In genomic region chr5:78504726-78505431, GRCh38 we compare ENCODE assay signal across 8 cellular contexts.
DNase-seq lines count a peak whose midpoint lies in the region; ATAC-seq and FAIRE-seq lines count a peak whose summit lies in the region.

No MANE protein-coding gene starts in this region.

- no peak overlapping the region for H2BK5ac ChIP-seq in mesendoderm (ENCODE audit: low read length)

- no peaks in the 10 kb centered on the region for H3K36me3 ChIP-seq in mesendoderm (ENCODE audit: control insufficient read depth, insufficient read depth, low read length)

- no peak overlapping the region for H3K4me2 ChIP-seq in mesendoderm (ENCODE audit: low read length)

- peaks cover 33% of the 10 kb centered on the region for H3K4me1 ChIP-seq in mesendoderm (ENCODE audit: control insufficient read depth, low read depth, low read length)

- H2BK120ac ChIP-seq in mesendoderm (ENCODE audit: low read depth, low read length): no peak overlapping the region

- peak; percentile 76 for DNase-seq in DMS 273 treated with DMSO at 0.1 percent for 48 hours (lab: John Stamatoyannopoulos, UW)
- DNase-seq in NCI-H226: peak; percentile 99
- peak; percentile 100 for DNase-seq in dermis microvascular lymphatic vessel endothelial cell (ENCODE audit: low read depth in 2 of 2)
- DNase-seq in mesendoderm: peak; percentile 61
- DNase-seq in urothelium cell line (ENCODE audit: low spot score): peak; percentile 77
- DNase-seq in 8988T: no peak
- no peak for DNase-seq in mesenteric fat pad (ENCODE audit: low spot score)

- H4K5ac ChIP-seq in mesendoderm (ENCODE audit: low read length): no peak overlapping the region

- no peak overlapping the region for H3K23ac ChIP-seq in mesendoderm (ENCODE audit: low read length)

- no peak for ATAC-seq in GM21381 (IDR thresholded peaks at IDR 0.05; ENCODE audit: unreplicated experiment)

- H3K9ac ChIP-seq in mesendoderm (ENCODE audit: low read length): no peak overlapping the region

- no peaks in the 10 kb centered on the region for H3K27me3 ChIP-seq in mesendoderm (ENCODE audit: insufficient read depth, low read length, poor library complexity)

- FAIRE-seq in urothelium cell line (lab: Jason Lieb, UNC): no peak

- H2BK15ac ChIP-seq in mesendoderm (replicated peaks; ENCODE audit: low read depth): no peak overlapping the region

- no peak overlapping the region for H3K4ac ChIP-seq in mesendoderm (ENCODE audit: low read depth, low read length)

- H2AK5ac ChIP-seq in mesendoderm (ENCODE audit: low read length): peak overlapping the region; percentile 22

- H3K27ac ChIP-seq in mesendoderm (ENCODE audit: low read depth, low read length): no peak overlapping the region

- H4K8ac ChIP-seq in mesendoderm (ENCODE audit: low read depth, low read length): no peak overlapping the region

- peaks cover 12% of the 10 kb centered on the region for H3K79me1 ChIP-seq in mesendoderm (ENCODE audit: low read length)

- no peak overlapping the region for H3K18ac ChIP-seq in mesendoderm (ENCODE audit: low read length)

- no peaks in the 10 kb centered on the region for H3K79me2 ChIP-seq in mesendoderm (ENCODE audit: control insufficient read depth, insufficient read depth, low read length)

- no CpG with 5 or more reads among the region's 10 CpGs for WGBS in mesendoderm (ENCODE audit: extremely low coverage, insufficient coverage, low lambda C conversion rate)

- no peak overlapping the region for H3K4me3 ChIP-seq in mesendoderm (ENCODE audit: low read length)

- peak overlapping the region; percentile 40 for H3K56ac ChIP-seq in mesendoderm (ENCODE audit: low read length)

Comparison
In these comparisons a context has a peak if more than half of its experiments do, and no peak if none do; other contexts are left out.
1. DNase-seq: peak in DMS 273 treated with DMSO at 0.1 percent for 48 hours (single experiment), NCI-H226 (single experiment), dermis microvascular lymphatic vessel endothelial cell (2 of 2), mesendoderm (single experiment) and urothelium cell line (single experiment); none in 8988T (single experiment) and mesenteric fat pad (single experiment).